Comparison of ENCODE assay signal across 10 cellular contexts in genomic region chr1:193338194-193338593, GRCh38.
DNase-seq lines count a peak whose midpoint lies in the region; ATAC-seq and TF ChIP-seq lines count a peak whose summit lies in the region.
"Had no signal": no experiment of that assay in that cellular context is flagged by ENCODE, and none has a peak within 500 bp of the region (broad histone marks: within the 10 kb centered on the region; RNA-seq: fewer than 3 reads in every experiment).

No MANE protein-coding gene starts in this region.

- no peak overlapping the region for H3K27ac Mint-ChIP-seq in activated naive CD4-positive, alpha-beta T cell treated with anti-CD3 and anti-CD28 coated beads for 36 hours

- H3K27me3 Mint-ChIP-seq in activated naive CD4-positive, alpha-beta T cell treated with anti-CD3 and anti-CD28 coated beads for 36 hours (ENCODE audit: low read depth): no peaks in the 10 kb centered on the region

- H3K9me3 Mint-ChIP-seq in activated naive CD4-positive, alpha-beta T cell treated with anti-CD3 and anti-CD28 coated beads for 36 hours: peaks cover 8% of the 10 kb centered on the region

- intact Hi-C loops in activated naive CD4-positive, alpha-beta T cell treated with anti-CD3 and anti-CD28 coated beads for 36 hours (cut with micrococcal nuclease): loop anchor here (1.0 to 5.0 kb wide), 2 partner anchors 155 to 531 kb away; partner anchors contain the start of gene RGS2

- H3K4me3 Mint-ChIP-seq in activated naive CD4-positive, alpha-beta T cell treated with anti-CD3 and anti-CD28 coated beads for 36 hours: no peak overlapping the region

- peaks cover 7% of the 10 kb centered on the region for H3K4me1 Mint-ChIP-seq in activated naive CD4-positive, alpha-beta T cell treated with anti-CD3 and anti-CD28 coated beads for 36 hours (ENCODE audit: low read depth)

- no peak overlapping the region for H3K4me3 ChIP-seq in AG09309 (ENCODE audit: control insufficient read depth, low read depth, low read length)
- H3K4me3 ChIP-seq: coronary artery had no signal

- peak; percentile 35 for TF ChIP-seq CTCF in AG09309 (IDR thresholded peaks at IDR 0.05; ENCODE audit: control insufficient read depth, insufficient read depth, low read depth, low read length, missing control alignments)

- ATAC-seq in GM18861 (IDR thresholded peaks at IDR 0.05; ENCODE audit: unreplicated experiment): peak; percentile 45
- ATAC-seq in HG03521 (IDR thresholded peaks at IDR 0.05; ENCODE audit: unreplicated experiment): peak; percentile 46
- no peak for ATAC-seq in HG02642 (IDR thresholded peaks at IDR 0.05; ENCODE audit: poor library complexity, unreplicated experiment)

- CTCF ChIA-PET in activated naive CD4-positive, alpha-beta T cell treated with anti-CD3 and anti-CD28 coated beads for 36 hours (lab: Charles Lee): interaction anchor here (1.2 kb wide), 1 partner anchor 157 kb away, joined by 4 read pairs; no protein-coding TSS in a partner anchor

- DNase-seq in AG09309 (ENCODE audit: low read depth) (peak; percentile 10), cerebellar cortex (ENCODE audit: low spot score) (peak; percentile 1), germinal center (ENCODE audit: low spot score) (no peak), NCI-H1436 (lab: John Stamatoyannopoulos, UW) (no peak)
- DNase-seq in activated naive CD4-positive, alpha-beta T cell treated with anti-CD3 and anti-CD28 coated beads for 36 hours: no peak
- DNase-seq: activated CD4-positive, CD25-positive, alpha-beta regulatory T cell had no signal

- peaks cover 4% of the 10 kb centered on the region for H3K36me3 Mint-ChIP-seq in activated naive CD4-positive, alpha-beta T cell treated with anti-CD3 and anti-CD28 coated beads for 36 hours (ENCODE audit: low read depth)

Comparison
In these comparisons a context has a peak if more than half of its experiments do, and no peak if none do; other contexts are left out.
1. DNase-seq: peak in AG09309 (single experiment) and cerebellar cortex (single experiment); none in germinal center (single experiment), activated naive CD4-positive, alpha-beta T cell treated with anti-CD3 and anti-CD28 coated beads for 36 hours (single experiment) and NCI-H1436 (single experiment).